ENCODE assay signal across 17 cellular contexts in genomic region chr5:163104496-163104895, GRCh38.
DNase-seq lines count a peak whose midpoint lies in the region; ATAC-seq and TF ChIP-seq lines count a peak whose summit lies in the region.
"Had no signal": no experiment of that assay in that cellular context is flagged by ENCODE, and none has a peak within 500 bp of the region (broad histone marks: within the 10 kb centered on the region; RNA-seq: fewer than 3 reads in every experiment).

No MANE protein-coding gene starts in this region.

- no peaks in the 10 kb centered on the region for H3K36me3 ChIP-seq in SU-DHL-6 (ENCODE audit: low read length)
- no peaks in the 10 kb centered on the region for H3K36me3 ChIP-seq in right lobe of liver
- H3K36me3 ChIP-seq: colonic mucosa, spleen, suprapubic skin had no signal

- DNase-seq in right lobe of liver: peak in 1 of 3 donors; percentile 20
- DNase-seq in AML-193 (lab: John Stamatoyannopoulos, UW): no peak
- DNase-seq: activated CD4-positive, CD25-positive, alpha-beta regulatory T cell treated with anti-CD3 and anti-CD28 coated beads, Interleukin-2, amount 50 U/mL, for 72 hours; activated T-cell treated with anti-CD3 and anti-CD28 coated beads, Interleukin-2, amount 50 U/mL, for 72 hours; amniotic stem cell; colonic mucosa; mesenchymal stem cell; NCI-H146; NCI-H774; spleen had no signal

- no peak overlapping the region for H3K4me3 ChIP-seq in SU-DHL-6 (ENCODE audit: insufficient read depth, low read length, poor library complexity, severe bottlenecking)
- H3K4me3 ChIP-seq in right lobe of liver: no peak overlapping the region
- H3K4me3 ChIP-seq: colonic mucosa, SK-N-MC, spleen, suprapubic skin had no signal

- no peaks in the 10 kb centered on the region for H4K20me1 ChIP-seq in SU-DHL-6 (ENCODE audit: low read depth, low read length)

- no peaks in the 10 kb centered on the region for H3K9me2 ChIP-seq in SU-DHL-6 (replicated peaks; ENCODE audit: insufficient read depth, low read length)

- TF ChIP-seq POLR2A in right lobe of liver (IDR thresholded peaks at IDR 0.05): no peak

- ATAC-seq in HG03280 (IDR thresholded peaks at IDR 0.05; ENCODE audit: unreplicated experiment) (peak; percentile 71), right lobe of liver (peak in 1 of 4 donors; percentile 62), HG03039 (IDR thresholded peaks at IDR 0.05; ENCODE audit: unreplicated experiment) (no peak), GM21717 (IDR thresholded peaks at IDR 0.05; ENCODE audit: unreplicated experiment) (no peak)
- ATAC-seq: activated T-cell treated with anti-CD3 and anti-CD28 coated beads, Interleukin-2, amount 50 U/mL, for 72 hours had no signal

- no peaks in the 10 kb centered on the region for H3K4me1 ChIP-seq in right lobe of liver
- H3K4me1 ChIP-seq: colonic mucosa, spleen, suprapubic skin had no signal

- TF ChIP-seq CTCF in GM12873 (IDR thresholded peaks at IDR 0.05; ENCODE audit: insufficient read depth, low read depth, low read length, missing control alignments) (peak; percentile 46), SU-DHL-6 (IDR thresholded peaks at IDR 0.05; ENCODE audit: insufficient read depth, low read length, poor library complexity, severe bottlenecking) (peak; percentile 45), right lobe of liver (IDR thresholded peaks at IDR 0.05) (peak; percentile 5 to 35 (median 19))

- no peaks in the 10 kb centered on the region for H3K27me3 ChIP-seq in SU-DHL-6 (ENCODE audit: low read length)
- no peaks in the 10 kb centered on the region for H3K27me3 ChIP-seq in right lobe of liver
- H3K27me3 ChIP-seq: colonic mucosa, spleen, suprapubic skin had no signal

- H3K79me2 ChIP-seq in SU-DHL-6 (ENCODE audit: insufficient read depth, low read length): no peaks in the 10 kb centered on the region

- peak overlapping the region; percentile 79 for H2AFZ ChIP-seq in SU-DHL-6 (ENCODE audit: low read depth, low read length, severe bottlenecking)

- H3F3A ChIP-seq in SU-DHL-6 (ENCODE audit: insufficient read depth): no peaks in the 10 kb centered on the region

- no peak overlapping the region for H3K9ac ChIP-seq in SU-DHL-6 (ENCODE audit: low read length)

- H3K27ac ChIP-seq in SU-DHL-6 (ENCODE audit: low read depth, low read length) (no peak overlapping the region), right lobe of liver (no peak overlapping the region)
- H3K27ac ChIP-seq: colonic mucosa, spleen, suprapubic skin had no signal

- intact Hi-C loops in right lobe of liver (cut with DNase I): no loop called here

- no peaks in the 10 kb centered on the region for H3K9me3 ChIP-seq in SU-DHL-6 (ENCODE audit: insufficient read depth, low read length)
- H3K9me3 ChIP-seq in right lobe of liver: no peaks in the 10 kb centered on the region
- H3K9me3 ChIP-seq: colonic mucosa, spleen, suprapubic skin had no signal

- H3K4me2 ChIP-seq in SU-DHL-6 (ENCODE audit: low read depth, low read length, poor library complexity, severe bottlenecking): no peak overlapping the region

- WGBS in right lobe of liver (ENCODE audit: insufficient coverage, low coverage, low lambda C conversion rate, missing lambda C conversion rate): 36% methylated on average over 5 of the region's 5 CpGs
